In the genomic region with DNA sequence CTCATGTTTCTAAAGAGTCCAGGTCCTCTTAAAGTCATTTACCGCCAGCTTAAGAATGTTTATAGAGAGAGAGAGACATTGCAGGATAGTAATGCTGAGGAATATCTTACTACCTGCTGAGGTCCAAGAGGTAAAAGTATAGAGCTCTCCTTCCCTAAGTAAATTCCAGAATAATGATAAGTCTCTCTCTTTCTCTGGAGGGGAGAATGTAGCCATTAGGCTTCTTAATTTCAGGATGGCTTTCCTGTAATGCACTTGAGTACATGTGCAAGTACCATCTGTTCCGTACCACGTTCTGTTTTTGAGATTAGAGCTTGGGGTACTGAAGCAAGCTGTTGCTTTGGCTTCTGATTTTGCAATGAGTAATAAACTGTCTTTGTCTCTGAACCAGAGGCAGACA, we compare ENCODE assay signal across 1 cellular context.
TF ChIP-seq lines count a peak whose summit lies in the region.

No MANE protein-coding gene starts in this region.

TF ChIP-seq in K562, 482 proteins besides CTCF, POLR2A, EP300 and RAD21 (continued from another document):
- TF ChIP-seq, protein P1, sequence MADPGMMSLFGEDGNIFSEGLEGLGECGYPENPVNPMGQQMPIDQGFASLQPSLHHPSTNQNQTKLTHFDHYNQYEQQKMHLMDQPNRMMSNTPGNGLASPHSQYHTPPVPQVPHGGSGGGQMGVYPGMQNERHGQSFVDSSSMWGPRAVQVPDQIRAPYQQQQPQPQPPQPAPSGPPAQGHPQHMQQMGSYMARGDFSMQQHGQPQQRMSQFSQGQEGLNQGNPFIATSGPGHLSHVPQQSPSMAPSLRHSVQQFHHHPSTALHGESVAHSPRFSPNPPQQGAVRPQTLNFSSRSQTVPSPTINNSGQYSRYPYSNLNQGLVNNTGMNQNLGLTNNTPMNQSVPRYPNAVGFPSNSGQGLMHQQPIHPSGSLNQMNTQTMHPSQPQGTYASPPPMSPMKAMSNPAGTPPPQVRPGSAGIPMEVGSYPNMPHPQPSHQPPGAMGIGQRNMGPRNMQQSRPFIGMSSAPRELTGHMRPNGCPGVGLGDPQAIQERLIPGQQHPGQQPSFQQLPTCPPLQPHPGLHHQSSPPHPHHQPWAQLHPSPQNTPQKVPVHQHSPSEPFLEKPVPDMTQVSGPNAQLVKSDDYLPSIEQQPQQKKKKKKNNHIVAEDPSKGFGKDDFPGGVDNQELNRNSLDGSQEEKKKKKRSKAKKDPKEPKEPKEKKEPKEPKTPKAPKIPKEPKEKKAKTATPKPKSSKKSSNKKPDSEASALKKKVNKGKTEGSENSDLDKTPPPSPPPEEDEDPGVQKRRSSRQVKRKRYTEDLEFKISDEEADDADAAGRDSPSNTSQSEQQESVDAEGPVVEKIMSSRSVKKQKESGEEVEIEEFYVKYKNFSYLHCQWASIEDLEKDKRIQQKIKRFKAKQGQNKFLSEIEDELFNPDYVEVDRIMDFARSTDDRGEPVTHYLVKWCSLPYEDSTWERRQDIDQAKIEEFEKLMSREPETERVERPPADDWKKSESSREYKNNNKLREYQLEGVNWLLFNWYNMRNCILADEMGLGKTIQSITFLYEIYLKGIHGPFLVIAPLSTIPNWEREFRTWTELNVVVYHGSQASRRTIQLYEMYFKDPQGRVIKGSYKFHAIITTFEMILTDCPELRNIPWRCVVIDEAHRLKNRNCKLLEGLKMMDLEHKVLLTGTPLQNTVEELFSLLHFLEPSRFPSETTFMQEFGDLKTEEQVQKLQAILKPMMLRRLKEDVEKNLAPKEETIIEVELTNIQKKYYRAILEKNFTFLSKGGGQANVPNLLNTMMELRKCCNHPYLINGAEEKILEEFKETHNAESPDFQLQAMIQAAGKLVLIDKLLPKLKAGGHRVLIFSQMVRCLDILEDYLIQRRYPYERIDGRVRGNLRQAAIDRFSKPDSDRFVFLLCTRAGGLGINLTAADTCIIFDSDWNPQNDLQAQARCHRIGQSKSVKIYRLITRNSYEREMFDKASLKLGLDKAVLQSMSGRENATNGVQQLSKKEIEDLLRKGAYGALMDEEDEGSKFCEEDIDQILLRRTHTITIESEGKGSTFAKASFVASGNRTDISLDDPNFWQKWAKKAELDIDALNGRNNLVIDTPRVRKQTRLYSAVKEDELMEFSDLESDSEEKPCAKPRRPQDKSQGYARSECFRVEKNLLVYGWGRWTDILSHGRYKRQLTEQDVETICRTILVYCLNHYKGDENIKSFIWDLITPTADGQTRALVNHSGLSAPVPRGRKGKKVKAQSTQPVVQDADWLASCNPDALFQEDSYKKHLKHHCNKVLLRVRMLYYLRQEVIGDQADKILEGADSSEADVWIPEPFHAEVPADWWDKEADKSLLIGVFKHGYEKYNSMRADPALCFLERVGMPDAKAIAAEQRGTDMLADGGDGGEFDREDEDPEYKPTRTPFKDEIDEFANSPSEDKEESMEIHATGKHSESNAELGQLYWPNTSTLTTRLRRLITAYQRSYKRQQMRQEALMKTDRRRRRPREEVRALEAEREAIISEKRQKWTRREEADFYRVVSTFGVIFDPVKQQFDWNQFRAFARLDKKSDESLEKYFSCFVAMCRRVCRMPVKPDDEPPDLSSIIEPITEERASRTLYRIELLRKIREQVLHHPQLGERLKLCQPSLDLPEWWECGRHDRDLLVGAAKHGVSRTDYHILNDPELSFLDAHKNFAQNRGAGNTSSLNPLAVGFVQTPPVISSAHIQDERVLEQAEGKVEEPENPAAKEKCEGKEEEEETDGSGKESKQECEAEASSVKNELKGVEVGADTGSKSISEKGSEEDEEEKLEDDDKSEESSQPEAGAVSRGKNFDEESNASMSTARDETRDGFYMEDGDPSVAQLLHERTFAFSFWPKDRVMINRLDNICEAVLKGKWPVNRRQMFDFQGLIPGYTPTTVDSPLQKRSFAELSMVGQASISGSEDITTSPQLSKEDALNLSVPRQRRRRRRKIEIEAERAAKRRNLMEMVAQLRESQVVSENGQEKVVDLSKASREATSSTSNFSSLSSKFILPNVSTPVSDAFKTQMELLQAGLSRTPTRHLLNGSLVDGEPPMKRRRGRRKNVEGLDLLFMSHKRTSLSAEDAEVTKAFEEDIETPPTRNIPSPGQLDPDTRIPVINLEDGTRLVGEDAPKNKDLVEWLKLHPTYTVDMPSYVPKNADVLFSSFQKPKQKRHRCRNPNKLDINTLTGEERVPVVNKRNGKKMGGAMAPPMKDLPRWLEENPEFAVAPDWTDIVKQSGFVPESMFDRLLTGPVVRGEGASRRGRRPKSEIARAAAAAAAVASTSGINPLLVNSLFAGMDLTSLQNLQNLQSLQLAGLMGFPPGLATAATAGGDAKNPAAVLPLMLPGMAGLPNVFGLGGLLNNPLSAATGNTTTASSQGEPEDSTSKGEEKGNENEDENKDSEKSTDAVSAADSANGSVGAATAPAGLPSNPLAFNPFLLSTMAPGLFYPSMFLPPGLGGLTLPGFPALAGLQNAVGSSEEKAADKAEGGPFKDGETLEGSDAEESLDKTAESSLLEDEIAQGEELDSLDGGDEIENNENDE (IDR thresholded peaks at IDR 0.05; ENCODE audit: low read depth, low read length) = no peak
